In the genomic region with DNA sequence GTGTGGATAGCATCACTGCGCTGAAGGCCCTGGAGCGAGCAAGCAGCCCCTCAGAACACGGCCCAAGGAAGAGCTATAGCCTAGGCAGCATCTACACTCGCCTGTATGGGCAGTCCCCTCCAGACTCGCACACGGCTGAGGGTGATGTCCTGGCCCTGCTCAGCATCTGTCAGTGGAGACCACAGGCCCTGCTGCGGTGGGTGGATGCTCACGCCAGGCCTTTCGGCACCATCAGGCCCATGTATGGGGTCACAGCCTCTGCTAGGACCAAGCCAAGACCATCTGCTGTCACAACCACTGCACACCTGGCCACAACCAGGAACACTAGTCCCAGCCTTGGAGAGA, we compare ENCODE assay signal across 8 cellular contexts. TPM values are rescaled to one million over a fixed set of nuclear protein-coding genes. Genes with fewer than 3 reads are reported as not detected.
A peak's percentile ranks its signal among the peaks of the same experiment; 100 is the strongest.
DNase-seq lines count a peak whose midpoint lies in the region; ATAC-seq and TF ChIP-seq lines count a peak whose summit lies in the region.

No MANE protein-coding gene starts in this region.

- H3K9me2 ChIP-seq in DOHH2 (replicated peaks; ENCODE audit: control insufficient read depth, low read length) (no peaks in the 10 kb centered on the region), PC-3 (replicated peaks; ENCODE audit: low read length) (no peaks in the 10 kb centered on the region)

- no peak overlapping the region for H2AFZ ChIP-seq in PC-3 (ENCODE audit: low read length)

- POLR2A ChIA-PET in PC-3 (lab: Charles Lee; ENCODE audit: unreplicated experiment) = no interaction called here

- H4K20me1 ChIP-seq in DOHH2 (ENCODE audit: control insufficient read depth, insufficient read depth, low read depth, low read length) = no peaks in the 10 kb centered on the region
- no peaks in the 10 kb centered on the region for H4K20me1 ChIP-seq in PC-3 (ENCODE audit: low read length)

- peaks cover 66% of the 10 kb centered on the region for H3K4me1 ChIP-seq in DOHH2 (ENCODE audit: control insufficient read depth, low read length)
- H3K4me1 ChIP-seq in PC-3 (ENCODE audit: insufficient read depth, low read length) = peaks cover 37% of the 10 kb centered on the region
- H3K4me1 ChIP-seq in rectal smooth muscle tissue (ENCODE audit: control insufficient read depth, insufficient read depth, low read length) = peaks cover 34% of the 10 kb centered on the region

- H3K27ac ChIP-seq in DOHH2 (ENCODE audit: low read depth, low read length) (peak overlapping the region; percentile 76), PC-3 (ENCODE audit: low read length) (peak overlapping the region; percentile 99), rectal smooth muscle tissue (ENCODE audit: low read depth, low read length) (peak overlapping the region; percentile 100)

- CTCF ChIA-PET in PC-3 (lab: Charles Lee) = interaction anchor here (0.6 kb wide), 1 partner anchor 21 kb away, joined by 3 read pairs; no protein-coding TSS in a partner anchor

- no peaks in the 10 kb centered on the region for H3K9me3 ChIP-seq in DOHH2 (ENCODE audit: control insufficient read depth, insufficient read depth, low read length)
- H3K9me3 ChIP-seq in PC-3 (ENCODE audit: low read length) = no peaks in the 10 kb centered on the region

- no TSS peak for BruUV-seq in PC-3 (replicated peaks; lab: Mats Ljungman, UMichigan)

- H3K36me3 ChIP-seq in DOHH2 (ENCODE audit: control insufficient read depth, low read length) (peaks cover 67% of the 10 kb centered on the region), PC-3 (ENCODE audit: low read depth, low read length) (peaks cover 13% of the 10 kb centered on the region; the same call in 1 of the 2 replicates), rectal smooth muscle tissue (ENCODE audit: control insufficient read depth, insufficient read depth, low read length) (peaks cover 26% of the 10 kb centered on the region)

- H3K9ac ChIP-seq in PC-3 (ENCODE audit: low read length) (peak overlapping the region; percentile 96), rectal smooth muscle tissue (ENCODE audit: low read length) (peak overlapping the region; percentile 71)

- intact Hi-C loops in PC-3 (cut with micrococcal nuclease) = no loop called here

- H3K79me2 ChIP-seq in DOHH2 (ENCODE audit: control insufficient read depth, low read length) (peaks cover 63% of the 10 kb centered on the region), PC-3 (ENCODE audit: low read length) (peaks cover 60% of the 10 kb centered on the region)

- H3F3A ChIP-seq in DOHH2 (ENCODE audit: control insufficient read depth, insufficient read depth) (peaks cover 3% of the 10 kb centered on the region; the same call in 1 of the 2 replicates), PC-3 (ENCODE audit: low read length, unreplicated experiment) (no peaks in the 10 kb centered on the region)

- ATAC-seq in PC-3 (no peak), GM19467 (IDR thresholded peaks at IDR 0.05; ENCODE audit: unreplicated experiment) (no peak), GM21367 (IDR thresholded peaks at IDR 0.05; ENCODE audit: unreplicated experiment) (no peak)

- TF ChIP-seq CTCF in DOHH2 (IDR thresholded peaks at IDR 0.05; ENCODE audit: low read depth, low read length, poor library complexity, severe bottlenecking) (no peak), PC-3 (conservative IDR thresholded peaks at IDR 0.05; ENCODE audit: low read depth, low read length) (no peak), epithelial cell of proximal tubule (conservative IDR thresholded peaks at IDR 0.05; ENCODE audit: low read depth, low read length) (no peak)

- H3K27me3 ChIP-seq in DOHH2 (ENCODE audit: control insufficient read depth, low read length) = no peaks in the 10 kb centered on the region
- H3K27me3 ChIP-seq in PC-3 (ENCODE audit: low read length) = no peaks in the 10 kb centered on the region
- no peaks in the 10 kb centered on the region for H3K27me3 ChIP-seq in rectal smooth muscle tissue (ENCODE audit: control insufficient read depth, insufficient read depth, low read length)

- H3K4me3 ChIP-seq in DOHH2 (ENCODE audit: low read length) (peak overlapping the region; percentile 96), PC-3 (ENCODE audit: low read length) (peak overlapping the region; percentile 51; the same call in 1 of the 2 replicates), epithelial cell of proximal tubule (ENCODE audit: low read depth, low read length) (peak overlapping the region; percentile 66), rectal smooth muscle tissue (ENCODE audit: low read length) (peak overlapping the region; percentile 87)

- DNase-seq in PC-3 (no peak), epithelial cell of proximal tubule (ENCODE audit: low read depth) (no peak), HuH-7.5 (ENCODE audit: low spot score) (no peak), SIG-M5 (lab: John Stamatoyannopoulos, UW) (no peak)

- peak overlapping the region; percentile 97 for H3K4me2 ChIP-seq in DOHH2 (ENCODE audit: low read length)
- peak overlapping the region; percentile 80 for H3K4me2 ChIP-seq in PC-3 (ENCODE audit: low read length)

RNA-seq across cellular contexts. Expression of a gene that starts 20.5 kb away (rescaled TPM):
- 13.9 and 16.1 TPM in 2 replicates for total RNA-seq in PC-3 (2014; rRNA removed)
- total RNA-seq in epithelial cell of proximal tubule = 5.9 and 9.8 TPM in 2 replicates

RNA-seq across cellular contexts. Expression of a gene that starts 27.0 kb away (rescaled TPM):
- total RNA-seq in PC-3 (2014; rRNA removed) = 517 and 618 TPM in 2 replicates
- total RNA-seq in epithelial cell of proximal tubule = 573 and 687 TPM in 2 replicates

RNA-seq across cellular contexts. Expression of a gene that starts 27.2 kb away (rescaled TPM):
- total RNA-seq in PC-3 (2014; rRNA removed) = 27.8 and 30.9 TPM in 2 replicates
- 22.0 and 26.9 TPM in 2 replicates for total RNA-seq in epithelial cell of proximal tubule

RNA-seq across cellular contexts. Expression of a gene that starts 36.9 kb away (rescaled TPM):
- total RNA-seq in PC-3 (2014; rRNA removed) (159 and 164 TPM in 2 replicates), epithelial cell of proximal tubule (188 and 209 TPM in 2 replicates)

RNA-seq across cellular contexts. Expression of a gene that starts 37.2 kb away (rescaled TPM):
- total RNA-seq in PC-3 (2014; rRNA removed) = 31.8 and 35.4 TPM in 2 replicates
- total RNA-seq in epithelial cell of proximal tubule = 75.7 and 106 TPM in 2 replicates
